33 cellular contexts compared by ENCODE assay signal in genomic region chr4:67717586-67717985, GRCh38. TPM values are rescaled to one million over a fixed set of nuclear protein-coding genes. Genes with fewer than 3 reads are reported as not detected.
"Had no signal": no experiment of that assay in that cellular context is flagged by ENCODE, and none has a peak within 500 bp of the region (broad histone marks: within the 10 kb centered on the region; RNA-seq: fewer than 3 reads in every experiment).

No MANE protein-coding gene starts in this region.

- H3K27ac Mint-ChIP-seq: stimulated activated effector memory CD8-positive, alpha-beta T cell treated with anti-CD3 and anti-CD28 coated beads, Interleukin-12 subunit alpha, Interleukin-12 subunit beta, amount 100 ng/mL, for 72 hours; stimulated activated memory B cell treated with anti-CD40 and anti-IgM and Interleukin-4, amounts not matched to agents 10 μg/mL and 1 μg/mL and 100 μg/mL, for 72 hours; stimulated activated naive CD8-positive, alpha-beta T cell treated with anti-CD3 and anti-CD28 coated beads, Interleukin-15, Interleukin-2, amounts not matched to agents 100 ng/mL and 50 ng/mL, for 24 hours; type B pancreatic cell had no signal

- H3K36me3 ChIP-seq: thyroid gland, transverse colon, upper lobe of right lung, uterus had no signal

- DNase-seq: stimulated activated CD4-positive, alpha-beta T cell treated with anti-CD3 and anti-CD28 coated beads, Interleukin-2, amount 100 ng/mL, for 48 hours; stimulated activated CD4-positive, alpha-beta T cell treated with anti-CD3 and anti-CD28 coated beads, Interleukin-4, amount 100 ng/mL, for 1 hour; stimulated activated CD4-positive, alpha-beta T cell treated with anti-CD3 and anti-CD28 coated beads, Interleukin-4, amount 100 ng/mL, for 24 hours; stimulated activated CD4-positive, alpha-beta T cell treated with anti-CD3 and anti-CD28 coated beads, Interleukin-4, amount 100 ng/mL, for 4 hours; stimulated activated CD8-positive, alpha-beta memory T cell treated with anti-CD3 and anti-CD28 coated beads, Interleukin-4, amount 100 ng/mL, for 48 hours; stimulated activated naive B cell treated with anti-CD40 and anti-IgM and Interleukin-4, amounts not matched to agents 10 μg/mL and 1 μg/mL and 100 μg/mL, for 72 hours; stimulated activated naive CD4-positive, alpha-beta T cell; stimulated activated naive CD4-positive, alpha-beta T cell treated with Interleukin-2 at 50 U/mL for 16 hours; stimulated activated naive CD8-positive, alpha-beta T cell treated with anti-CD3 and anti-CD28 coated beads, Interleukin-15, amount 100 ng/mL, for 72 hours; stimulated activated naive CD8-positive, alpha-beta T cell treated with anti-CD3 and anti-CD28 coated beads, Interleukin-15, Interleukin-2, amounts not matched to agents 100 U/mL and 50 U/mL, for 24 hours; stomach; substantia nigra; testis; thyroid gland; tibial artery; transverse colon; trophoblast cell; upper lobe of left lung; upper lobe of right lung; uterus had no signal

- H3K4me1 ChIP-seq: testis, tibial artery, tibial nerve, transverse colon, upper lobe of right lung, uterus had no signal

- ATAC-seq: stimulated activated effector memory CD8-positive, alpha-beta T cell treated with anti-CD3 and anti-CD28 coated beads, Interleukin-12 subunit alpha, Interleukin-12 subunit beta, amount 100 ng/mL, for 72 hours; stimulated activated memory B cell treated with anti-CD40 and anti-IgM and Interleukin-4, amounts not matched to agents 10 μg/mL and 1 μg/mL and 100 μg/mL, for 72 hours; stimulated activated naive B cell treated with anti-CD40 and anti-IgM and Interleukin-4, amounts not matched to agents 10 μg/mL and 1 μg/mL and 100 μg/mL, for 72 hours; stimulated activated naive CD8-positive, alpha-beta T cell treated with anti-CD3 and anti-CD28 coated beads, Interleukin-15, amount 100 ng/mL, for 72 hours; stimulated activated naive CD8-positive, alpha-beta T cell treated with anti-CD3 and anti-CD28 coated beads, Interleukin-15, Interleukin-2, amounts not matched to agents 100 U/mL and 50 U/mL, for 24 hours; upper lobe of right lung had no signal

- H3K9me3 ChIP-seq: stomach, suprapubic skin, testis, thoracic aorta, thyroid gland, tibial artery, tibial nerve, transverse colon, upper lobe of left lung, upper lobe of right lung, uterus, vagina had no signal

- H3K4me3 Mint-ChIP-seq: stimulated activated effector memory CD8-positive, alpha-beta T cell treated with anti-CD3 and anti-CD28 coated beads, Interleukin-12 subunit alpha, Interleukin-12 subunit beta, amount 100 ng/mL, for 72 hours; stimulated activated memory B cell treated with anti-CD40 and anti-IgM and Interleukin-4, amounts not matched to agents 10 μg/mL and 1 μg/mL and 100 μg/mL, for 72 hours; stimulated activated naive B cell treated with anti-CD40 and anti-IgM and Interleukin-4, amounts not matched to agents 10 μg/mL and 1 μg/mL and 100 μg/mL, for 72 hours; stimulated activated naive CD8-positive, alpha-beta T cell treated with anti-CD3 and anti-CD28 coated beads, Interleukin-15, amount 100 ng/mL, for 72 hours; stimulated activated naive CD8-positive, alpha-beta T cell treated with anti-CD3 and anti-CD28 coated beads, Interleukin-15, Interleukin-2, amounts not matched to agents 100 ng/mL and 50 ng/mL, for 24 hours; type B pancreatic cell had no signal

- H3K4me3 ChIP-seq: stomach, suprapubic skin, testis, thoracic aorta, thyroid gland, tibial artery, tibial nerve, transverse colon, upper lobe of left lung, upper lobe of right lung, uterus, vagina had no signal

- H3K9me3 Mint-ChIP-seq: stimulated activated effector memory CD8-positive, alpha-beta T cell treated with anti-CD3 and anti-CD28 coated beads, Interleukin-12 subunit alpha, Interleukin-12 subunit beta, amount 100 ng/mL, for 72 hours; stimulated activated memory B cell treated with anti-CD40 and anti-IgM and Interleukin-4, amounts not matched to agents 10 μg/mL and 1 μg/mL and 100 μg/mL, for 72 hours; stimulated activated naive B cell treated with anti-CD40 and anti-IgM and Interleukin-4, amounts not matched to agents 10 μg/mL and 1 μg/mL and 100 μg/mL, for 72 hours; stimulated activated naive CD8-positive, alpha-beta T cell treated with anti-CD3 and anti-CD28 coated beads, Interleukin-15, amount 100 ng/mL, for 72 hours; stimulated activated naive CD8-positive, alpha-beta T cell treated with anti-CD3 and anti-CD28 coated beads, Interleukin-15, Interleukin-2, amounts not matched to agents 100 ng/mL and 50 ng/mL, for 24 hours had no signal

- H3K27me3 Mint-ChIP-seq: stimulated activated memory B cell treated with anti-CD40 and anti-IgM and Interleukin-4, amounts not matched to agents 10 μg/mL and 1 μg/mL and 100 μg/mL, for 72 hours; stimulated activated naive B cell treated with anti-CD40 and anti-IgM and Interleukin-4, amounts not matched to agents 10 μg/mL and 1 μg/mL and 100 μg/mL, for 72 hours; stimulated activated naive CD8-positive, alpha-beta T cell treated with anti-CD3 and anti-CD28 coated beads, Interleukin-15, amount 100 ng/mL, for 72 hours; stimulated activated naive CD8-positive, alpha-beta T cell treated with anti-CD3 and anti-CD28 coated beads, Interleukin-15, Interleukin-2, amounts not matched to agents 100 ng/mL and 50 ng/mL, for 24 hours; type B pancreatic cell had no signal

- H3K27ac ChIP-seq: stomach, suprapubic skin, testis, thoracic aorta, thyroid gland, tibial artery, tibial nerve, transverse colon, upper lobe of left lung, upper lobe of right lung, uterus, vagina had no signal

- H3K27me3 ChIP-seq: stomach, suprapubic skin, testis, thyroid gland, tibial artery, tibial nerve, transverse colon, upper lobe of left lung, upper lobe of right lung, uterus, vagina had no signal

- FAIRE-seq: urothelium cell line had no signal

RNA-seq across cellular contexts. Expression of gene GNRHR, which starts 36.6 kb away (rescaled TPM):
- total RNA-seq: stomach, subcutaneous adipose tissue, suprapubic skin, thoracic aorta, thyroid gland, tibial nerve, transverse colon, upper lobe of left lung, upper lobe of right lung, ureter, urinary bladder, uterus, vagina had no signal
- polyA plus RNA-seq: stomach, thymus, urinary bladder had no signal
